ENCODE assay signal across 9 cellular contexts in the genomic region with DNA sequence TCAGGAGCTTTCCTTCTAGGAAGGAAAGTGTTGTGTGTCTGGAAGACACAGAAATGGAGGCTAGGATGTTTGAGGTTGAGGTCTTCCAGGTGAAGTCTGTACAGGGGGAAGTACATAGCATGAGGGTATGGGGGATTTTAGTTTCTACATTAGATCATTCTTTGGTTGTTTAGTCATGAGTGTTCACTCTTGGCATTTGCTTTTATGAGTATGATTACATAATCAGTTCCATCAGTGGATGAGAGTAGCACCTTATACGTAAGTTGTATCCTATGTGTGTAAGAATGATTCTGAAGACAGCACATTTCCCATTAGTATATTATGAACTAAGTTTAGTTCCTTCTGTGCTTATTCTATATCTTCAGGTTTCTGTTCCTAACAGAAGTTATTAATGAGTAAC. TPM values are rescaled to one million over a fixed set of nuclear protein-coding genes. Genes with fewer than 3 reads are reported as not detected.
A peak's percentile ranks its signal among the peaks of the same experiment; 100 is the strongest.
DNase-seq lines count a peak whose midpoint lies in the region; ATAC-seq and TF ChIP-seq lines count a peak whose summit lies in the region.
"Had no signal": no experiment of that assay in that cellular context is flagged by ENCODE, and none has a peak within 500 bp of the region (broad histone marks: within the 10 kb centered on the region; RNA-seq: fewer than 3 reads in every experiment).

No MANE protein-coding gene starts in this region.

- H3K27ac ChIP-seq in SU-DHL-6 (ENCODE audit: low read depth, low read length), result no peak overlapping the region
- H3K27ac ChIP-seq in foreskin keratinocyte, result peak overlapping the region; percentile 45

- no peak for DNase-seq in activated naive CD4-positive, alpha-beta T cell treated with Interleukin-2 at 50 U/mL for 16 hours
- peak; percentile 44 to 72 for DNase-seq in foreskin keratinocyte
- no peak for DNase-seq in type B pancreatic cell (ENCODE audit: extremely low spot score, unreplicated experiment)
- DNase-seq in NCI-H2029 (lab: John Stamatoyannopoulos, UW), result no peak
- DNase-seq in activated effector memory CD4-positive, alpha-beta T cell treated with anti-CD3 and anti-CD28 coated beads, Interleukin-2, amount 50 U/mL, for 16 hours, result no peak
- no peak for DNase-seq in stimulated activated CD4-positive, alpha-beta T cell treated with anti-CD3 and anti-CD28 coated beads, Interleukin-4, amount 100 ng/mL, for 1 hour

- H3K9me2 ChIP-seq in SU-DHL-6 (replicated peaks; ENCODE audit: insufficient read depth, low read length), result no peaks in the 10 kb centered on the region

- H3K27me3 ChIP-seq in SU-DHL-6 (ENCODE audit: low read length) (peaks cover 5% of the 10 kb centered on the region; the same call in 1 of the 2 replicates), foreskin keratinocyte (no peaks in the 10 kb centered on the region)

- H3K4me1 ChIP-seq in foreskin keratinocyte, result peaks cover 5% of the 10 kb centered on the region

- peak overlapping the region; percentile 70 for H3K4me2 ChIP-seq in SU-DHL-6 (ENCODE audit: low read depth, low read length, poor library complexity, severe bottlenecking)

- peaks cover 9% of the 10 kb centered on the region; the same call in 1 of the 2 replicates for H3K9me3 ChIP-seq in SU-DHL-6 (ENCODE audit: insufficient read depth, low read length)

- peaks cover 9% of the 10 kb centered on the region for H3F3A ChIP-seq in SU-DHL-6 (ENCODE audit: insufficient read depth)

- TF ChIP-seq CTCF in SU-DHL-6 (IDR thresholded peaks at IDR 0.05; ENCODE audit: insufficient read depth, low read length, poor library complexity, severe bottlenecking), result no peak
- TF ChIP-seq CTCF in foreskin keratinocyte (conservative IDR thresholded peaks at IDR 0.05), result no peak
- TF ChIP-seq CTCF in type B pancreatic cell (conservative IDR thresholded peaks at IDR 0.05), result no peak

- peak overlapping the region; percentile 77 for H3K4me3 Mint-ChIP-seq in activated naive CD4-positive, alpha-beta T cell treated with anti-CD3 and anti-CD28 coated beads, Interleukin-2, amount 50 U/mL, for 24 hours
- peak overlapping the region; percentile 92 for H3K4me3 Mint-ChIP-seq in type B pancreatic cell

- peak overlapping the region; percentile 85 for H3K27ac Mint-ChIP-seq in activated naive CD4-positive, alpha-beta T cell treated with anti-CD3 and anti-CD28 coated beads, Interleukin-2, amount 50 U/mL, for 24 hours
- H3K27ac Mint-ChIP-seq in type B pancreatic cell, result peak overlapping the region; percentile 92

- peaks cover 11% of the 10 kb centered on the region for H3K9me3 Mint-ChIP-seq in activated naive CD4-positive, alpha-beta T cell treated with anti-CD3 and anti-CD28 coated beads, Interleukin-2, amount 50 U/mL, for 24 hours
- H3K9me3 Mint-ChIP-seq in type B pancreatic cell, result peaks cover 11% of the 10 kb centered on the region

- peaks cover 55% of the 10 kb centered on the region for H3K79me2 ChIP-seq in SU-DHL-6 (ENCODE audit: insufficient read depth, low read length)

- H2AFZ ChIP-seq in SU-DHL-6 (ENCODE audit: low read depth, low read length, severe bottlenecking), result no peak overlapping the region

- no peak for ATAC-seq in foreskin keratinocyte

- peaks cover 55% of the 10 kb centered on the region for H4K20me1 ChIP-seq in SU-DHL-6 (ENCODE audit: low read depth, low read length)

- H3K27me3 Mint-ChIP-seq in activated naive CD4-positive, alpha-beta T cell treated with anti-CD3 and anti-CD28 coated beads, Interleukin-2, amount 50 U/mL, for 24 hours, result peaks cover 4% of the 10 kb centered on the region
- H3K27me3 Mint-ChIP-seq in type B pancreatic cell, result peaks cover 22% of the 10 kb centered on the region

- peaks cover 74% of the 10 kb centered on the region for H3K4me1 Mint-ChIP-seq in activated naive CD4-positive, alpha-beta T cell treated with anti-CD3 and anti-CD28 coated beads, Interleukin-2, amount 50 U/mL, for 24 hours
- H3K4me1 Mint-ChIP-seq in type B pancreatic cell (ENCODE audit: unreplicated experiment), result peaks cover 29% of the 10 kb centered on the region

- peaks cover 4% of the 10 kb centered on the region for H3K36me3 Mint-ChIP-seq in activated naive CD4-positive, alpha-beta T cell treated with anti-CD3 and anti-CD28 coated beads, Interleukin-2, amount 50 U/mL, for 24 hours
- H3K36me3 Mint-ChIP-seq in type B pancreatic cell, result peaks cover 22% of the 10 kb centered on the region

- H3K36me3 ChIP-seq in SU-DHL-6 (ENCODE audit: low read length), result peaks cover 9% of the 10 kb centered on the region; the same call in 1 of the 2 replicates

- H3K9ac ChIP-seq in SU-DHL-6 (ENCODE audit: low read length), result no peak overlapping the region

- peak overlapping the region; percentile 55 for H3K4me3 ChIP-seq in SU-DHL-6 (ENCODE audit: insufficient read depth, low read length, poor library complexity, severe bottlenecking)
- H3K4me3 ChIP-seq: lung had no signal

RNA-seq across cellular contexts. Expression of a gene that starts 1.9 kb away (rescaled TPM):
- total RNA-seq in foreskin keratinocyte (38.4 and 40.8 TPM in 2 replicates), type B pancreatic cell (ENCODE audit: low replicate concordance) (74.1 and 82.2 TPM in 2 replicates)
- 10.5 and 11.0 TPM in 2 replicates for polyA plus RNA-seq in foreskin keratinocyte

Comparison
In these comparisons a context has a peak if more than half of its experiments do, and no peak if none do; other contexts are left out.
1. DNase-seq: peak in foreskin keratinocyte (2 of 2); none in activated naive CD4-positive, alpha-beta T cell treated with Interleukin-2 at 50 U/mL for 16 hours (single experiment), type B pancreatic cell (single experiment), NCI-H2029 (single experiment), activated effector memory CD4-positive, alpha-beta T cell treated with anti-CD3 and anti-CD28 coated beads, Interleukin-2, amount 50 U/mL, for 16 hours (single experiment) and stimulated activated CD4-positive, alpha-beta T cell treated with anti-CD3 and anti-CD28 coated beads, Interleukin-4, amount 100 ng/mL, for 1 hour (single experiment).